ENCODE assay signal across 1 cellular context in genomic region chr12:31944299-31944698, GRCh38.
TF ChIP-seq lines count a peak whose summit lies in the region.

No MANE protein-coding gene starts in this region.

TF ChIP-seq in GM23338, 12 proteins besides CTCF, POLR2A, EP300 and RAD21 (continued from another document):
- TF ChIP-seq REST (IDR thresholded peaks at IDR 0.05; ENCODE audit: unreplicated experiment) = no peak
- no peak for TF ChIP-seq ETS1 (IDR thresholded peaks at IDR 0.05)
- TF ChIP-seq STAT1 (IDR thresholded peaks at IDR 0.05; ENCODE audit: unreplicated experiment) = no peak
- no peak for TF ChIP-seq ZNF331 (CRISPR knock-in tag; IDR thresholded peaks at IDR 0.05; ENCODE audit: low read depth)
- TF ChIP-seq ZNF114 (CRISPR knock-in tag; IDR thresholded peaks at IDR 0.05) = no peak
- TF ChIP-seq JUNB (IDR thresholded peaks at IDR 0.05; ENCODE audit: unreplicated experiment) = no peak
- TF ChIP-seq EZH2 (IDR thresholded peaks at IDR 0.05; ENCODE audit: low read depth, unreplicated experiment) = no peak
- TF ChIP-seq NANOG (IDR thresholded peaks at IDR 0.05; ENCODE audit: borderline replicate concordance) = no peak
